ENCODE assay signal across 9 cellular contexts in genomic region chr13:73417012-73417615, GRCh38.
DNase-seq lines count a peak whose midpoint lies in the region; ATAC-seq and TF ChIP-seq lines count a peak whose summit lies in the region.
"Had no signal": no experiment of that assay in that cellular context is flagged by ENCODE, and none has a peak within 500 bp of the region (broad histone marks: within the 10 kb centered on the region; RNA-seq: fewer than 3 reads in every experiment).

No MANE protein-coding gene starts in this region.

- intact Hi-C loops in sciatic nerve (cut with DNase I): no loop called here

- peak; percentile 16 for TF ChIP-seq CTCF in fibroblast of mammary gland (conservative IDR thresholded peaks at IDR 0.05; ENCODE audit: control insufficient read depth, insufficient read depth, low read depth, low read length)

- DNase-seq in AG20443 (ENCODE audit: low spot score): peak; percentile 20
- peak; percentile 36 for DNase-seq in NCI-H748 treated with DMSO at 0.1 percent for 48 hours (lab: John Stamatoyannopoulos, UW)
- peak; percentile 13 for DNase-seq in fibroblast of mammary gland (ENCODE audit: low read depth)
- DNase-seq in activated naive CD4-positive, alpha-beta T cell (lab: John Stamatoyannopoulos, UW): no peak
- DNase-seq in globus pallidus (ENCODE audit: low spot score): no peak
- DNase-seq in middle frontal gyrus (ENCODE audit: extremely low spot score, low spot score): no peak
- no peak for DNase-seq in sciatic nerve (ENCODE audit: low spot score)
- DNase-seq: activated T-cell treated with anti-CD3 and anti-CD28 coated beads, Interleukin-2, amount 50 U/mL, for 1 hour had no signal

- ATAC-seq in GM19324 (IDR thresholded peaks at IDR 0.05; ENCODE audit: low FRiP score, unreplicated experiment): peak; percentile 63
- no peak for ATAC-seq in sciatic nerve

- H3K4me3 ChIP-seq in fibroblast of mammary gland (ENCODE audit: control insufficient read depth, low read depth, low read length): no peak overlapping the region

Comparison
In these comparisons a context has a peak if more than half of its experiments do, and no peak if none do; other contexts are left out.
1. DNase-seq: peak in AG20443 (single experiment), NCI-H748 treated with DMSO at 0.1 percent for 48 hours (single experiment) and fibroblast of mammary gland (single experiment); none in activated naive CD4-positive, alpha-beta T cell (0 of 4), globus pallidus (single experiment), middle frontal gyrus (single experiment) and sciatic nerve (single experiment).